ENCODE assay signal across 1 cellular context in the genomic region with DNA sequence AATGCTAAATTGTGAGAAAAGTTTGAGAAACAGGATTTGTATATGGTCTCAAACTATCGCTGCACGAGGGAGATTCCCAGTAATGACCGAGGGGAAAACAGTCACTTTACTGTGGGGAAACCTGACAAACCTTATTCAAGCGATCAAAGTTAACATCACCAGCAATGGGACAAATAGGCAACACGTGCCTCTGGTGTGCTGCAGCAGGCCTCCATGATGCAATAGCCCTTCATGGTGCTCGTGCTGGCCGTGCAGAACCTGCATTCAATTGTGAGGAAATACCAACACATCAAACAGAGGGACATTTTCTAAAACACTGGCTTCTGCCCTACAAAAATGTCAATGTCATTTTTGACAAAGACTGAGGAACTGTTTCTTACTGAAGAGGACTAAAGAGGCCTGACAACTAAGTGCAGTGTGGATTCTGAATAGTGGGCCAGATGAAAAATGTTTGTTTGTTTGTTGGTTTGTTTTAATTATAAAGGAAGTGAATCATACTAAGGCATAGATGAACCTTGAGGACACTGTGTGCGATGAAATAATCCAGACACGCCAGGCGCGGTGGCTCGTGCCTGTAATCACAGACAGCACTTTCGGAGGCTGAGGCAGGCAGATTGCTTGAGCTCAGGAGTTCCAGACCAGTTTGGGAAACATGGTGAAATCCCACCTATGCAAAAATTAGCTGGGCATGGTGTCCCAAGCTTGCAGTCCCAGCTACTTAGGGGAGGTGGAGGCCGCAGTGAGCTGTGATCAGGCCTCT.
A peak's percentile ranks its signal among the peaks of the same experiment; 100 is the strongest.
TF ChIP-seq lines count a peak whose summit lies in the region.

No MANE protein-coding gene starts in this region.

TF ChIP-seq in K562, 482 proteins besides CTCF, POLR2A, EP300 and RAD21 (continued from another document and continues in another):
- TF ChIP-seq PRDM10 (IDR thresholded peaks at IDR 0.05; ENCODE audit: partially characterized antibody) = no peak
- no peak for TF ChIP-seq ZNF134 (CRISPR knock-in tag; conservative IDR thresholded peaks at IDR 0.05)
- TF ChIP-seq SAFB (IDR thresholded peaks at IDR 0.05; ENCODE audit: borderline replicate concordance, low read depth, low read length) = no peak
- TF ChIP-seq, protein P1, sequence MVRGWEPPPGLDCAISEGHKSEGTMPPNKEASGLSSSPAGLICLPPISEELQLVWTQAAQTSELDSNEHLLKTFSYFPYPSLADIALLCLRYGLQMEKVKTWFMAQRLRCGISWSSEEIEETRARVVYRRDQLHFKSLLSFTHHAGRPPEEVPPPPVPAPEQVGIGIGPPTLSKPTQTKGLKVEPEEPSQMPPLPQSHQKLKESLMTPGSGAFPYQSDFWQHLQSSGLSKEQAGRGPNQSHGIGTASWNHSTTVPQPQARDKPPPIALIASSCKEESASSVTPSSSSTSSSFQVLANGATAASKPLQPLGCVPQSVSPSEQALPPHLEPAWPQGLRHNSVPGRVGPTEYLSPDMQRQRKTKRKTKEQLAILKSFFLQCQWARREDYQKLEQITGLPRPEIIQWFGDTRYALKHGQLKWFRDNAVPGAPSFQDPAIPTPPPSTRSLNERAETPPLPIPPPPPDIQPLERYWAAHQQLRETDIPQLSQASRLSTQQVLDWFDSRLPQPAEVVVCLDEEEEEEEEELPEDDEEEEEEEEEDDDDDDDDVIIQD (CRISPR knock-in tag; IDR thresholded peaks at IDR 0.05) = no peak
- no peak for TF ChIP-seq TSC22D4 (tag; IDR thresholded peaks at IDR 0.05)
- TF ChIP-seq, protein P2, sequence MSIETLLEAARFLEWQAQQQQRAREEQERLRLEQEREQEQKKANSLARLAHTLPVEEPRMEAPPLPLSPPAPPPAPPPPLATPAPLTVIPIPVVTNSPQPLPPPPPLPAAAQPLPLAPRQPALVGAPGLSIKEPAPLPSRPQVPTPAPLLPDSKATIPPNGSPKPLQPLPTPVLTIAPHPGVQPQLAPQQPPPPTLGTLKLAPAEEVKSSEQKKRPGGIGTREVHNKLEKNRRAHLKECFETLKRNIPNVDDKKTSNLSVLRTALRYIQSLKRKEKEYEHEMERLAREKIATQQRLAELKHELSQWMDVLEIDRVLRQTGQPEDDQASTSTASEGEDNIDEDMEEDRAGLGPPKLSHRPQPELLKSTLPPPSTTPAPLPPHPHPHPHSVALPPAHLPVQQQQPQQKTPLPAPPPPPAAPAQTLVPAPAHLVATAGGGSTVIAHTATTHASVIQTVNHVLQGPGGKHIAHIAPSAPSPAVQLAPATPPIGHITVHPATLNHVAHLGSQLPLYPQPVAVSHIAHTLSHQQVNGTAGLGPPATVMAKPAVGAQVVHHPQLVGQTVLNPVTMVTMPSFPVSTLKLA (conservative IDR thresholded peaks at IDR 0.05) = 0 out of 4 replicates have a peak, but pooled peaks of 1 of the 2 experiments have one; percentile 27
- no peak for TF ChIP-seq XRCC3 (IDR thresholded peaks at IDR 0.05)
- TF ChIP-seq BHLHE40 (IDR thresholded peaks at IDR 0.05; ENCODE audit: low read length) = peak; percentile 55
- peak; percentile 60 for TF ChIP-seq CXXC5 (CRISPR knock-in tag; IDR thresholded peaks at IDR 0.05)
- no peak for TF ChIP-seq CCNT2 (IDR thresholded peaks at IDR 0.05; ENCODE audit: borderline replicate concordance, extremely low read depth, insufficient read length, low read depth, low read length)
- TF ChIP-seq BRCA1 (IDR thresholded peaks at IDR 0.05) = no peak
- no peak for TF ChIP-seq BRCA1 (CRISPR knock-in tag; IDR thresholded peaks at IDR 0.05)
- TF ChIP-seq ZNF589 (CRISPR knock-in tag; IDR thresholded peaks at IDR 0.05; ENCODE audit: low read depth) = 0 out of 2 replicates have a peak, but pooled peaks have one; percentile 38
- no peak for TF ChIP-seq ZNF143 (CRISPR knock-in tag; IDR thresholded peaks at IDR 0.05)
- no peak for TF ChIP-seq ZNF197 (CRISPR knock-in tag; IDR thresholded peaks at IDR 0.05; ENCODE audit: low read depth)
- TF ChIP-seq, protein P3, sequence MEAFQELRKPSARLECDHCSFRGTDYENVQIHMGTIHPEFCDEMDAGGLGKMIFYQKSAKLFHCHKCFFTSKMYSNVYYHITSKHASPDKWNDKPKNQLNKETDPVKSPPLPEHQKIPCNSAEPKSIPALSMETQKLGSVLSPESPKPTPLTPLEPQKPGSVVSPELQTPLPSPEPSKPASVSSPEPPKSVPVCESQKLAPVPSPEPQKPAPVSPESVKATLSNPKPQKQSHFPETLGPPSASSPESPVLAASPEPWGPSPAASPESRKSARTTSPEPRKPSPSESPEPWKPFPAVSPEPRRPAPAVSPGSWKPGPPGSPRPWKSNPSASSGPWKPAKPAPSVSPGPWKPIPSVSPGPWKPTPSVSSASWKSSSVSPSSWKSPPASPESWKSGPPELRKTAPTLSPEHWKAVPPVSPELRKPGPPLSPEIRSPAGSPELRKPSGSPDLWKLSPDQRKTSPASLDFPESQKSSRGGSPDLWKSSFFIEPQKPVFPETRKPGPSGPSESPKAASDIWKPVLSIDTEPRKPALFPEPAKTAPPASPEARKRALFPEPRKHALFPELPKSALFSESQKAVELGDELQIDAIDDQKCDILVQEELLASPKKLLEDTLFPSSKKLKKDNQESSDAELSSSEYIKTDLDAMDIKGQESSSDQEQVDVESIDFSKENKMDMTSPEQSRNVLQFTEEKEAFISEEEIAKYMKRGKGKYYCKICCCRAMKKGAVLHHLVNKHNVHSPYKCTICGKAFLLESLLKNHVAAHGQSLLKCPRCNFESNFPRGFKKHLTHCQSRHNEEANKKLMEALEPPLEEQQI (IDR thresholded peaks at IDR 0.05) = no peak
- TF ChIP-seq TRIM28 (IDR thresholded peaks at IDR 0.05) = no peak
- TF ChIP-seq ZC3H4 (CRISPR knock-in tag; IDR thresholded peaks at IDR 0.05; ENCODE audit: borderline replicate concordance) = no peak
- TF ChIP-seq SMAD4 (CRISPR knock-in tag; conservative IDR thresholded peaks at IDR 0.05) = peak; percentile 88
- TF ChIP-seq TCF3 (CRISPR knock-in tag; IDR thresholded peaks at IDR 0.05) = no peak
- no peak for TF ChIP-seq HDAC6 (IDR thresholded peaks at IDR 0.05; ENCODE audit: low read depth, low read length)
- peak; percentile 90 for TF ChIP-seq MGA (IDR thresholded peaks at IDR 0.05)
- no peak for TF ChIP-seq GTF2E2 (tag; IDR thresholded peaks at IDR 0.05)
- no peak for TF ChIP-seq ZC3H8 (IDR thresholded peaks at IDR 0.05)
- no peak for TF ChIP-seq BMI1 (IDR thresholded peaks at IDR 0.05; ENCODE audit: low read length)
- TF ChIP-seq MYBL2 (IDR thresholded peaks at IDR 0.05; ENCODE audit: low read depth) = no peak
- no peak for TF ChIP-seq MYBL2 (CRISPR knock-in tag; IDR thresholded peaks at IDR 0.05; ENCODE audit: borderline replicate concordance)
- TF ChIP-seq SRSF7 (optimal IDR thresholded peaks at IDR 0.05; ENCODE audit: low read depth, low read length) = no peak
- TF ChIP-seq NR3C1 (CRISPR knock-in tag; IDR thresholded peaks at IDR 0.05) = no peak
- TF ChIP-seq MECOM (CRISPR knock-in tag; IDR thresholded peaks at IDR 0.05) = peak; percentile 74; the same call in 1 of the 2 replicates
- peak in 1 of 2 experiments; percentile 29 for TF ChIP-seq E2F6 (IDR thresholded peaks at IDR 0.05; ENCODE audit: borderline replicate concordance in 1 of 2, extremely low read depth in 1 of 2, insufficient read depth in 1 of 2, insufficient read length in 1 of 2, low read depth in 1 of 2, low read length in 1 of 2, poor library complexity in 1 of 2, severe bottlenecking in 1 of 2)
- no peak for TF ChIP-seq ZNF224 (CRISPR knock-in tag; IDR thresholded peaks at IDR 0.05)
- TF ChIP-seq MTA3 (IDR thresholded peaks at IDR 0.05; ENCODE audit: borderline replicate concordance) = no peak
